8 cellular contexts compared by ENCODE assay signal in genomic region chr6:12483712-12484111, GRCh38.
A peak's percentile ranks its signal among the peaks of the same experiment; 100 is the strongest.
DNase-seq lines count a peak whose midpoint lies in the region; ATAC-seq, FAIRE-seq and TF ChIP-seq lines count a peak whose summit lies in the region.

No MANE protein-coding gene starts in this region.

- peaks cover 42% of the 10 kb centered on the region for H3K4me1 Mint-ChIP-seq in Caco-2 (ENCODE audit: low read depth, unreplicated experiment)

- H3K36me3 Mint-ChIP-seq in Caco-2 (ENCODE audit: insufficient read depth, unreplicated experiment), result peaks cover 4% of the 10 kb centered on the region

- no peaks in the 10 kb centered on the region for H3K27me3 Mint-ChIP-seq in Caco-2 (ENCODE audit: insufficient read depth, unreplicated experiment)

- POLR2A ChIA-PET in Caco-2 (lab: Charles Lee), result no interaction called here
- POLR2A ChIA-PET in GM12878 (lab: Charles Lee), result interaction anchor here (0.5 to 2.4 kb wide), 8 partner anchors 11 to 463 kb away, joined by 3 to 9 read pairs (median 6); no protein-coding TSS in a partner anchor

- no peaks in the 10 kb centered on the region for H4K20me1 ChIP-seq in GM12878 (ENCODE audit: control insufficient read depth, insufficient read depth)

- H3K4me3 Mint-ChIP-seq in Caco-2 (ENCODE audit: unreplicated experiment), result peak overlapping the region; percentile 21

- H3K4me1 ChIP-seq in Caco-2, result peaks cover 40% of the 10 kb centered on the region
- H3K4me1 ChIP-seq in GM12878 (ENCODE audit: control insufficient read depth, insufficient read depth, low read length), result peaks cover 7% of the 10 kb centered on the region; the same call in 1 of the 2 replicates
- peaks cover 2% of the 10 kb centered on the region in 2 donors for H3K4me1 ChIP-seq in small intestine (ENCODE audit: control insufficient read depth in 2 of 2, insufficient read depth in 1 of 2, low read depth in 1 of 2, low read length in 1 of 2)
- H3K4me1 ChIP-seq in gastroesophageal sphincter, result no peaks in the 10 kb centered on the region

- peak; percentile 75 for FAIRE-seq in GM12878 (lab: Jason Lieb, UNC)
- FAIRE-seq in small intestine (lab: Jason Lieb, UNC), result no peak

- H3K27me3 ChIP-seq in Caco-2 (replicated peaks; ENCODE audit: control insufficient read depth, insufficient read depth, low read length) (no peaks in the 10 kb centered on the region), GM12878 (replicated peaks in 1 of 2; ENCODE audit: control insufficient read depth in 2 of 2, insufficient read depth in 2 of 2, low read length in 1 of 2) (no peaks in the 10 kb centered on the region), small intestine (ENCODE audit: control insufficient read depth in 2 of 2, insufficient read depth in 2 of 2, low read length in 2 of 2) (no peaks in the 10 kb centered on the region), gastroesophageal sphincter (no peaks in the 10 kb centered on the region), H7 (ENCODE audit: control insufficient read depth, insufficient read depth, low read length) (no peaks in the 10 kb centered on the region)

- TF ChIP-seq CTCF in Caco-2 (IDR thresholded peaks at IDR 0.05; ENCODE audit: insufficient read depth in 1 of 2, low read depth in 1 of 2, low read length in 1 of 2, severe bottlenecking in 1 of 2, unreplicated experiment in 1 of 2), result no peak
- TF ChIP-seq CTCF in GM12878 (IDR thresholded peaks at IDR 0.05 in 2 of 3, conservative IDR thresholded peaks at IDR 0.05 in 1 of 3; ENCODE audit: control insufficient read depth in 2 of 3, extremely low read depth in 1 of 3, insufficient read depth in 1 of 3, low read depth in 3 of 3, low read length in 3 of 3), result no peak
- TF ChIP-seq CTCF in gastroesophageal sphincter (IDR thresholded peaks at IDR 0.05), result no peak

- no peak for TF ChIP-seq POLR2A in GM12878 (IDR thresholded peaks at IDR 0.05; ENCODE audit: low read depth, low read length)
- TF ChIP-seq POLR2A in gastroesophageal sphincter (IDR thresholded peaks at IDR 0.05), result no peak

- H3K9me3 ChIP-seq in Caco-2, result no peaks in the 10 kb centered on the region
- no peaks in the 10 kb centered on the region for H3K9me3 ChIP-seq in GM12878 (replicated peaks; ENCODE audit: control insufficient read depth, insufficient read depth, low read length)
- H3K9me3 ChIP-seq in small intestine (ENCODE audit: control insufficient read depth, low read depth), result no peaks in the 10 kb centered on the region
- H3K9me3 ChIP-seq in gastroesophageal sphincter, result no peaks in the 10 kb centered on the region

- no peak overlapping the region for H3K9ac ChIP-seq in GM12878 (ENCODE audit: control insufficient read depth, insufficient read depth, low read length)

- H3K79me2 ChIP-seq in GM12878 (ENCODE audit: control insufficient read depth, insufficient read depth, low read length), result no peaks in the 10 kb centered on the region

- WGBS in GM12878 (ENCODE audit: insufficient coverage, insufficient replicate concordance, low lambda C conversion rate, missing lambda C conversion rate), result 1% methylated on average over 5 of the region's 5 CpGs
- WGBS in small intestine, 3 donors, result 16 to 36% (median 21%) methylated on average over 5 of the region's 5 CpGs
- 58 to 71% methylated on average over 4 to 5 of the region's 5 CpGs for WGBS in gastroesophageal sphincter (ENCODE audit: low coverage in 1 of 2), 2 donors

- DNase-seq in Caco-2, result no peak
- peak; percentile 64 for DNase-seq in GM12878 (ENCODE audit: low read depth, low spot score)
- DNase-seq in small intestine, result peak; percentile 40
- DNase-seq in NCI-H1436 treated with DMSO at 0.1 percent for 48 hours (lab: John Stamatoyannopoulos, UW), result no peak
- DNase-seq in H7, result no peak

- SMC1A ChIA-PET in GM12878 (lab: Charles Lee; ENCODE audit: uncharacterized antibody, unreplicated experiment), result interaction anchor here (0.5 to 7.6 kb wide), 24 partner anchors 9 to 391 kb away, joined by 3 to 66 read pairs (median 12); partner anchors contain the start of gene EDN1

- peak overlapping the region; percentile 63 for H3K27ac Mint-ChIP-seq in Caco-2 (ENCODE audit: unreplicated experiment)

- BruUV-seq in Caco-2 (replicated peaks; lab: Mats Ljungman, UMichigan) (no TSS peak), GM12878 (replicated peaks; lab: Mats Ljungman, UMichigan) (no TSS peak)

- peaks cover 36% of the 10 kb centered on the region for H3K9me3 Mint-ChIP-seq in Caco-2 (ENCODE audit: unreplicated experiment)

- H3K4me3 ChIP-seq in Caco-2 (ENCODE audit: low read depth, low read length) (no peak overlapping the region), GM12878 (peak overlapping the region; percentile 27; the same call in 1 of the 2 replicates), small intestine (ENCODE audit: low read depth in 1 of 2, low read length in 2 of 2) (no peak overlapping the region), gastroesophageal sphincter (no peak overlapping the region), H7 (ENCODE audit: insufficient read depth, low read depth, low read length) (no peak overlapping the region)

- H3K36me3 ChIP-seq in Caco-2 (ENCODE audit: control insufficient read depth, insufficient read depth, low read length), result no peaks in the 10 kb centered on the region
- H3K36me3 ChIP-seq in GM12878 (ENCODE audit: control insufficient read depth in 2 of 2, insufficient read depth in 2 of 2, low read length in 1 of 2), result no peaks in the 10 kb centered on the region
- H3K36me3 ChIP-seq in small intestine (ENCODE audit: control insufficient read depth in 2 of 2, insufficient read depth in 2 of 2, low read length in 2 of 2), result no peaks in the 10 kb centered on the region
- H3K36me3 ChIP-seq in gastroesophageal sphincter, result no peaks in the 10 kb centered on the region
- no peaks in the 10 kb centered on the region for H3K36me3 ChIP-seq in H7 (replicated peaks; ENCODE audit: control insufficient read depth, insufficient read depth, low read length)

- TF ChIP-seq RAD21 in GM12878 (IDR thresholded peaks at IDR 0.05; ENCODE audit: insufficient read depth, low read depth, low read length), result no peak

- CTCF ChIA-PET in Caco-2 (lab: Charles Lee), result interaction anchor here (1.4 kb wide), 1 partner anchor 20 kb away, joined by 3 read pairs; no protein-coding TSS in a partner anchor
- CTCF ChIA-PET in GM12878 (lab: Yijun Ruan, JAX), result interaction anchor here (0.9 to 4.0 kb wide), 25 partner anchors 9 to 828 kb away, joined by 3 to 54 read pairs (median 8); partner anchors contain the start of gene EDN1

- TF ChIP-seq EP300 in GM12878 (IDR thresholded peaks at IDR 0.05; ENCODE audit: borderline replicate concordance in 1 of 2, control insufficient read depth in 1 of 2, low read depth in 2 of 2, low read length in 2 of 2) (no peak), gastroesophageal sphincter (IDR thresholded peaks at IDR 0.05) (no peak)

- RAD21 ChIA-PET in GM12878 (lab: Charles Lee; ENCODE audit: unreplicated experiment), result interaction anchor here (0.9 to 3.9 kb wide), 17 partner anchors 13 to 203 kb away, joined by 3 to 60 read pairs (median 8); partner anchors contain the start of gene EDN1

- H2AFZ ChIP-seq in GM12878 (ENCODE audit: control insufficient read depth, low read depth, low read length), result peak overlapping the region; percentile 80

- intact Hi-C loops in Caco-2 (cut with micrococcal nuclease; ENCODE audit: unreplicated experiment), result loop anchor here (1.0 to 2.0 kb wide), 3 partner anchors 119 to 191 kb away; no protein-coding TSS in a partner anchor
- intact Hi-C loops in GM12878 (cut with micrococcal nuclease; ENCODE audit: unreplicated experiment), result loop anchor here (5.0 kb wide), 2 partner anchors 126 to 191 kb away; partner anchors contain the start of gene EDN1

- in situ Hi-C loops in GM12878 (cut with MboI), result no loop called here

- peak overlapping the region; percentile 56 for H3K4me2 ChIP-seq in GM12878 (ENCODE audit: control insufficient read depth, insufficient read depth)

- H3K27ac ChIP-seq in GM12878 (ENCODE audit: control insufficient read depth, insufficient read depth) (no peak overlapping the region), small intestine (ENCODE audit: low read depth in 1 of 2, low read length in 1 of 2) (peak overlapping the region; percentile 20), gastroesophageal sphincter (no peak overlapping the region)

- ATAC-seq in GM19463 (IDR thresholded peaks at IDR 0.05; ENCODE audit: unreplicated experiment), result peak; percentile 87
- peak; percentile 46 for ATAC-seq in HG03520 (IDR thresholded peaks at IDR 0.05; ENCODE audit: unreplicated experiment)
- peak; percentile 94 for ATAC-seq in GM12878
- ATAC-seq in gastroesophageal sphincter, result no peak

TF ChIP-seq in GM12878, 131 proteins besides CTCF, POLR2A, EP300 and RAD21 (continues in another document):
- TF ChIP-seq CBFB (IDR thresholded peaks at IDR 0.05; ENCODE audit: low read depth), result no peak
- TF ChIP-seq BMI1 (IDR thresholded peaks at IDR 0.05; ENCODE audit: borderline replicate concordance), result no peak
- TF ChIP-seq NFYA (IDR thresholded peaks at IDR 0.05; ENCODE audit: borderline replicate concordance, low read depth, low read length), result no peak
- TF ChIP-seq IRF4 (IDR thresholded peaks at IDR 0.05; ENCODE audit: low read depth, low read length), result no peak
- TF ChIP-seq JUNB (IDR thresholded peaks at IDR 0.05), result peak; percentile 12; the same call in 1 of the 2 replicates
- no peak for TF ChIP-seq STAT1 (conservative IDR thresholded peaks at IDR 0.05)
- no peak for TF ChIP-seq CBX3 (IDR thresholded peaks at IDR 0.05; ENCODE audit: borderline replicate concordance, low read depth)
- no peak for TF ChIP-seq RELA (IDR thresholded peaks at IDR 0.05; ENCODE audit: borderline replicate concordance, partially characterized antibody)
- TF ChIP-seq, protein P1, sequence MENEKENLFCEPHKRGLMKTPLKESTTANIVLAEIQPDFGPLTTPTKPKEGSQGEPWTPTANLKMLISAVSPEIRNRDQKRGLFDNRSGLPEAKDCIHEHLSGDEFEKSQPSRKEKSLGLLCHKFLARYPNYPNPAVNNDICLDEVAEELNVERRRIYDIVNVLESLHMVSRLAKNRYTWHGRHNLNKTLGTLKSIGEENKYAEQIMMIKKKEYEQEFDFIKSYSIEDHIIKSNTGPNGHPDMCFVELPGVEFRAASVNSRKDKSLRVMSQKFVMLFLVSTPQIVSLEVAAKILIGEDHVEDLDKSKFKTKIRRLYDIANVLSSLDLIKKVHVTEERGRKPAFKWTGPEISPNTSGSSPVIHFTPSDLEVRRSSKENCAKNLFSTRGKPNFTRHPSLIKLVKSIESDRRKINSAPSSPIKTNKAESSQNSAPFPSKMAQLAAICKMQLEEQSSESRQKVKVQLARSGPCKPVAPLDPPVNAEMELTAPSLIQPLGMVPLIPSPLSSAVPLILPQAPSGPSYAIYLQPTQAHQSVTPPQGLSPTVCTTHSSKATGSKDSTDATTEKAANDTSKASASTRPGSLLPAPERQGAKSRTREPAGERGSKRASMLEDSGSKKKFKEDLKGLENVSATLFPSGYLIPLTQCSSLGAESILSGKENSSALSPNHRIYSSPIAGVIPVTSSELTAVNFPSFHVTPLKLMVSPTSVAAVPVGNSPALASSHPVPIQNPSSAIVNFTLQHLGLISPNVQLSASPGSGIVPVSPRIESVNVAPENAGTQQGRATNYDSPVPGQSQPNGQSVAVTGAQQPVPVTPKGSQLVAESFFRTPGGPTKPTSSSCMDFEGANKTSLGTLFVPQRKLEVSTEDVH (IDR thresholded peaks at IDR 0.05; ENCODE audit: low read depth, partially characterized antibody), result no peak
- no peak for TF ChIP-seq RFX5 (IDR thresholded peaks at IDR 0.05; ENCODE audit: low read depth, low read length)

Comparison
In these comparisons a context has a peak if more than half of its experiments do, and no peak if none do; other contexts are left out.
1. DNase-seq: peak in GM12878 (single experiment) and small intestine (single experiment); none in Caco-2 (0 of 2), NCI-H1436 treated with DMSO at 0.1 percent for 48 hours (single experiment) and H7 (single experiment).
2. H3K27ac ChIP-seq: peak in small intestine (2 of 2); none in GM12878 (single experiment) and gastroesophageal sphincter (0 of 4).